28 cellular contexts compared by ENCODE assay signal in genomic region chr1:24841593-24841992, GRCh38.
"Had no signal": no experiment of that assay in that cellular context is flagged by ENCODE, and none has a peak within 500 bp of the region (broad histone marks: within the 10 kb centered on the region; RNA-seq: fewer than 3 reads in every experiment).

No MANE protein-coding gene starts in this region.

- ATAC-seq: naive thymus-derived CD8-positive, alpha-beta T cell; natural killer cell treated with Interleukin-12 subunit alpha and Interleukin-12 subunit beta and Interleukin-15 and Interleukin-18, amount 100 ng/mL, for 72 hours; pancreas; right cardiac atrium; sciatic nerve; stimulated activated memory B cell treated with anti-CD40 and anti-IgM and Interleukin-4, amounts not matched to agents 10 μg/mL and 1 μg/mL and 100 μg/mL, for 72 hours; stimulated activated naive CD8-positive, alpha-beta T cell treated with anti-CD3 and anti-CD28 coated beads, Interleukin-15, amount 100 ng/mL, for 72 hours; stimulated activated naive CD8-positive, alpha-beta T cell treated with anti-CD3 and anti-CD28 coated beads, Interleukin-15, Interleukin-2, amounts not matched to agents 100 U/mL and 50 U/mL, for 24 hours; upper lobe of right lung had no signal

- H3K9me3 ChIP-seq: neutrophil, pancreas, prostate gland, spleen, suprapubic skin, testis, tibial artery, transverse colon, upper lobe of right lung, uterus had no signal

- H3K4me1 ChIP-seq: pancreas, prostate gland, suprapubic skin, testis, transverse colon, upper lobe of right lung, uterus had no signal

- H3K36me3 ChIP-seq: pancreas, prostate gland, transverse colon, uterus had no signal

- H3K27me3 ChIP-seq: neutrophil, pancreas, spleen, suprapubic skin, testis, tibial artery, transverse colon, upper lobe of right lung, uterus had no signal

- H3K27ac ChIP-seq: neutrophil, pancreas, prostate gland, skin epidermis, spleen, suprapubic skin, testis, tibial artery, transverse colon, upper lobe of right lung, uterus had no signal

- H3K4me3 ChIP-seq: pancreas, prostate gland, skin epidermis, smooth muscle cell, spleen, suprapubic skin, testis, tibial artery, transverse colon, upper lobe of right lung, uterus had no signal

- H3K4me2 ChIP-seq: smooth muscle cell had no signal

- DNase-seq: naive thymus-derived CD8-positive, alpha-beta T cell; nephron progenitor cell; nucleus accumbens; pancreas; right cardiac atrium; spleen; stimulated activated CD4-positive, alpha-beta T cell treated with anti-CD3 and anti-CD28 coated beads, Interleukin-12 subunit alpha, Interleukin-12 subunit beta, amount 100 ng/mL, for 4 hours; stimulated activated CD4-positive, alpha-beta T cell treated with anti-CD3 and anti-CD28 coated beads, Interleukin-1b, Interleukin-23, amount 100 ng/mL, for 48 hours; stimulated activated CD4-positive, alpha-beta T cell treated with anti-CD3 and anti-CD28 coated beads, Interleukin-4, amount 100 ng/mL, for 1 hour; stimulated activated CD4-positive, alpha-beta T cell treated with anti-CD3 and anti-CD28 coated beads, Interleukin-4, amount 100 ng/mL, for 4 hours; stimulated activated CD8-positive, alpha-beta memory T cell treated with anti-CD3 and anti-CD28 coated beads, Interleukin-4, amount 100 ng/mL, for 48 hours; stimulated activated naive CD4-positive, alpha-beta T cell; stimulated activated naive CD8-positive, alpha-beta T cell treated with anti-CD3 and anti-CD28 coated beads, Interleukin-15, amount 100 ng/mL, for 72 hours; stimulated activated naive CD8-positive, alpha-beta T cell treated with anti-CD3 and anti-CD28 coated beads, Interleukin-15, Interleukin-2, amounts not matched to agents 100 U/mL and 50 U/mL, for 24 hours; substantia nigra; testis; tibial artery; transverse colon; upper lobe of right lung; uterus had no signal

- FAIRE-seq: pancreas had no signal
